ENCODE assay signal across 8 cellular contexts in genomic region chr19:2462635-2463421, GRCh38. TPM values are rescaled to one million over a fixed set of nuclear protein-coding genes. Genes with fewer than 3 reads are reported as not detected.
DNase-seq lines count a peak whose midpoint lies in the region; ATAC-seq and TF ChIP-seq lines count a peak whose summit lies in the region.

No MANE protein-coding gene starts in this region.

- peak overlapping the region; percentile 55 for H3K4me3 Mint-ChIP-seq in Caco-2 (ENCODE audit: unreplicated experiment)
- peak overlapping the region; percentile 98 for H3K4me3 Mint-ChIP-seq in activated naive CD8-positive, alpha-beta T cell treated with anti-CD3 and anti-CD28 coated beads, Interleukin-2, amount 10 ng/mL, durations not matched to agents 7 days and 5 days

- POLR2A ChIA-PET in Caco-2 (lab: Charles Lee), result interaction anchor here (1.5 kb wide), 1 partner anchor 13 kb away, joined by 11 read pairs; the partner anchor contains the start of gene GADD45B
- POLR2A ChIA-PET in activated naive CD8-positive, alpha-beta T cell treated with anti-CD3 and anti-CD28 coated beads, Interleukin-2, amount 10 ng/mL, durations not matched to agents 7 days and 5 days (lab: Charles Lee), result interaction anchor here (0.7 to 5.3 kb wide), 5 partner anchors 14 to 172 kb away, joined by 3 to 50 read pairs (median 4); partner anchors contain the start of gene GADD45B

- H3K27me3 ChIP-seq in Caco-2 (replicated peaks; ENCODE audit: control insufficient read depth, insufficient read depth, low read length) (no peaks in the 10 kb centered on the region), cardiac muscle cell (no peaks in the 10 kb centered on the region)

- H3K9me3 ChIP-seq in Caco-2, result no peaks in the 10 kb centered on the region
- H3K9me3 ChIP-seq in cardiac muscle cell (ENCODE audit: low read depth), result no peaks in the 10 kb centered on the region

- no peak overlapping the region for H3K27ac Mint-ChIP-seq in Caco-2 (ENCODE audit: unreplicated experiment)
- H3K27ac Mint-ChIP-seq in activated naive CD8-positive, alpha-beta T cell treated with anti-CD3 and anti-CD28 coated beads, Interleukin-2, amount 10 ng/mL, durations not matched to agents 7 days and 5 days, result peak overlapping the region; percentile 96

- no peaks in the 10 kb centered on the region for H3K27me3 Mint-ChIP-seq in Caco-2 (ENCODE audit: insufficient read depth, unreplicated experiment)
- no peaks in the 10 kb centered on the region for H3K27me3 Mint-ChIP-seq in activated naive CD8-positive, alpha-beta T cell treated with anti-CD3 and anti-CD28 coated beads, Interleukin-2, amount 10 ng/mL, durations not matched to agents 7 days and 5 days

- ATAC-seq in activated naive CD8-positive, alpha-beta T cell treated with anti-CD3 and anti-CD28 coated beads, Interleukin-2, amount 10 ng/mL, durations not matched to agents 7 days and 5 days (ENCODE audit: low read depth), result no peak
- ATAC-seq in omental fat pad (ENCODE audit: low FRiP score) (peak; percentile 86), GM18519 (IDR thresholded peaks at IDR 0.05; ENCODE audit: low FRiP score, unreplicated experiment) (no peak), HG02623 (IDR thresholded peaks at IDR 0.05; ENCODE audit: unreplicated experiment) (no peak), GM21576 (IDR thresholded peaks at IDR 0.05; ENCODE audit: unreplicated experiment) (no peak)

- H3K4me1 Mint-ChIP-seq in Caco-2 (ENCODE audit: low read depth, unreplicated experiment), result no peaks in the 10 kb centered on the region
- H3K4me1 Mint-ChIP-seq in activated naive CD8-positive, alpha-beta T cell treated with anti-CD3 and anti-CD28 coated beads, Interleukin-2, amount 10 ng/mL, durations not matched to agents 7 days and 5 days, result peaks cover 10% of the 10 kb centered on the region

- peaks cover 5% of the 10 kb centered on the region for H3K36me3 Mint-ChIP-seq in Caco-2 (ENCODE audit: insufficient read depth, unreplicated experiment)
- H3K36me3 Mint-ChIP-seq in activated naive CD8-positive, alpha-beta T cell treated with anti-CD3 and anti-CD28 coated beads, Interleukin-2, amount 10 ng/mL, durations not matched to agents 7 days and 5 days, result peaks cover 2% of the 10 kb centered on the region

- no TSS peak for BruUV-seq in Caco-2 (replicated peaks; lab: Mats Ljungman, UMichigan)

- no peak overlapping the region for H3K4me3 ChIP-seq in Caco-2 (ENCODE audit: low read depth, low read length)
- H3K4me3 ChIP-seq in cardiac muscle cell, result peak overlapping the region; percentile 28

- peak; percentile 76 to 87 for DNase-seq in Caco-2
- DNase-seq in LHCN-M2 (ENCODE audit: low read depth), result peak; percentile 99
- DNase-seq in activated naive CD8-positive, alpha-beta T cell treated with anti-CD3 and anti-CD28 coated beads, Interleukin-2, amount 10 ng/mL, durations not matched to agents 7 days and 5 days, result no peak
- peak; percentile 94 to 98 for DNase-seq in cardiac muscle cell (ENCODE audit: low read depth in 1 of 2, low spot score in 1 of 2)
- peak; percentile 54 for DNase-seq in omental fat pad (ENCODE audit: low spot score)

- CTCF ChIA-PET in Caco-2 (lab: Charles Lee), result interaction anchor here (0.5 kb wide), 1 partner anchor 174 kb away, joined by 3 read pairs; no protein-coding TSS in a partner anchor

- H3K4me1 ChIP-seq in Caco-2 (no peaks in the 10 kb centered on the region), cardiac muscle cell (ENCODE audit: low read depth) (no peaks in the 10 kb centered on the region)

- H3K36me3 ChIP-seq in Caco-2 (ENCODE audit: control insufficient read depth, insufficient read depth, low read length) (no peaks in the 10 kb centered on the region), cardiac muscle cell (no peaks in the 10 kb centered on the region)

- intact Hi-C loops in Caco-2 (cut with micrococcal nuclease; ENCODE audit: unreplicated experiment), result no loop called here

- H3K9me3 Mint-ChIP-seq in Caco-2 (ENCODE audit: unreplicated experiment), result no peaks in the 10 kb centered on the region
- H3K9me3 Mint-ChIP-seq in activated naive CD8-positive, alpha-beta T cell treated with anti-CD3 and anti-CD28 coated beads, Interleukin-2, amount 10 ng/mL, durations not matched to agents 7 days and 5 days, result no peaks in the 10 kb centered on the region

- H3K27ac ChIP-seq in cardiac muscle cell, result peak overlapping the region; percentile 63

- TF ChIP-seq CTCF in Caco-2 (IDR thresholded peaks at IDR 0.05; ENCODE audit: insufficient read depth in 1 of 2, low read depth in 1 of 2, low read length in 1 of 2, severe bottlenecking in 1 of 2, unreplicated experiment in 1 of 2) (no peak), cardiac muscle cell (IDR thresholded peaks at IDR 0.05; ENCODE audit: low read depth, low read length) (no peak), omental fat pad (IDR thresholded peaks at IDR 0.05) (no peak)

RNA-seq across cellular contexts. Expression of gene LMNB2, which starts 6.1 kb away (rescaled TPM):
- total RNA-seq in Caco-2 (2022), result 128 and 130 TPM in 2 replicates
- 261 TPM in 2 replicates for total RNA-seq in LHCN-M2 (2014; rRNA removed)
- polyA plus RNA-seq in LHCN-M2 (2012), result 93.5 TPM
- total RNA-seq in activated naive CD8-positive, alpha-beta T cell treated with anti-CD3 and anti-CD28 coated beads, Interleukin-2, amount 10 ng/mL, durations not matched to agents 7 days and 5 days, result 10 to 100 TPM; 74.9 to 83.3 TPM
- total RNA-seq in cardiac muscle cell, result 78.6 and 127 TPM in 2 replicates
- 42.5 and 66.9 TPM in 2 replicates for polyA plus RNA-seq in cardiac muscle cell
- 10 to 100 TPM; 14.1 to 37.5 (median 23.0) TPM for total RNA-seq in omental fat pad

RNA-seq across cellular contexts. Expression of gene GADD45B, which starts 13.1 kb away (rescaled TPM):
- total RNA-seq in Caco-2 (2022) (20.2 and 23.8 TPM in 2 replicates), LHCN-M2 (2014; rRNA removed) (42.6 and 49.8 TPM in 2 replicates), cardiac muscle cell (44.8 and 75.2 TPM in 2 replicates), omental fat pad (100 to 1,000 TPM; 120 to 726 (median 425) TPM)
- 134 TPM for polyA plus RNA-seq in LHCN-M2 (2012)
- 10 to 100 TPM; 83.1 to 85.4 TPM for total RNA-seq in activated naive CD8-positive, alpha-beta T cell treated with anti-CD3 and anti-CD28 coated beads, Interleukin-2, amount 10 ng/mL, durations not matched to agents 7 days and 5 days
- polyA plus RNA-seq in cardiac muscle cell, result 30.5 and 66.4 TPM in 2 replicates

RNA-seq across cellular contexts. Expression of gene TIMM13, which starts 35.4 kb away (rescaled TPM):
- total RNA-seq in Caco-2 (2022) (200 and 217 TPM in 2 replicates), LHCN-M2 (2014; rRNA removed) (47.1 and 52.9 TPM in 2 replicates), cardiac muscle cell (76.7 and 93.0 TPM in 2 replicates), omental fat pad (10 to 100 TPM; 28.8 to 43.6 (median 41.1) TPM)
- polyA plus RNA-seq in LHCN-M2 (2012), result 103 TPM
- 10 to 100 TPM; 46.5 to 48.5 TPM for total RNA-seq in activated naive CD8-positive, alpha-beta T cell treated with anti-CD3 and anti-CD28 coated beads, Interleukin-2, amount 10 ng/mL, durations not matched to agents 7 days and 5 days
- polyA plus RNA-seq in cardiac muscle cell, result 287 and 292 TPM in 2 replicates
